Comparison of ENCODE assay signal across 1 cellular context in genomic region chr16:68448360-68448970, GRCh38.
TF ChIP-seq lines count a peak whose summit lies in the region.

Gene SMPD3, minus strand, starts transcription at chr16:68448508. Its CDS starts 76,327 bp downstream, at chr16:68372181.

TF ChIP-seq in K562, 482 proteins besides CTCF, POLR2A, EP300 and RAD21 (continued from another document and continues in another):
- peak; percentile 73 for TF ChIP-seq ZNF592 (IDR thresholded peaks at IDR 0.05)
- TF ChIP-seq CREBBP (IDR thresholded peaks at IDR 0.05; ENCODE audit: low read depth, low read length) = no peak
- TF ChIP-seq CBX2 (IDR thresholded peaks at IDR 0.05; ENCODE audit: insufficient read depth, low read length, poor library complexity, severe bottlenecking) = no peak
- TF ChIP-seq MCM5 (IDR thresholded peaks at IDR 0.05; ENCODE audit: low read depth) = no peak
- TF ChIP-seq SMARCA5 (IDR thresholded peaks at IDR 0.05) = no peak
- no peak for TF ChIP-seq ZNF165 (CRISPR knock-in tag; IDR thresholded peaks at IDR 0.05; ENCODE audit: borderline replicate concordance)
- TF ChIP-seq ZNF274 (IDR thresholded peaks at IDR 0.05; ENCODE audit: borderline replicate concordance, low read depth, low read length) = no peak
- 0 out of 2 replicates have a peak, but pooled peaks have one; percentile 42 for TF ChIP-seq SP1 (CRISPR knock-in tag; IDR thresholded peaks at IDR 0.05)
- no peak for TF ChIP-seq ZNF175 (CRISPR knock-in tag; IDR thresholded peaks at IDR 0.05; ENCODE audit: low read depth)
- peak; percentile 38; the same call in 1 of the 2 replicates for TF ChIP-seq DMBX1 (CRISPR knock-in tag; IDR thresholded peaks at IDR 0.05; ENCODE audit: borderline replicate concordance)
- peak; percentile 97 for TF ChIP-seq REST (CRISPR knock-in tag; IDR thresholded peaks at IDR 0.05; ENCODE audit: low read depth)
- peak; percentile 44; the same call in 1 of the 2 replicates for TF ChIP-seq ZBTB7A (IDR thresholded peaks at IDR 0.05; ENCODE audit: borderline replicate concordance, control insufficient read depth, low read depth, low read length)
- peak; percentile 72 for TF ChIP-seq VEZF1 (CRISPR knock-in tag; IDR thresholded peaks at IDR 0.05)
- no peak for TF ChIP-seq RERE (CRISPR knock-in tag; IDR thresholded peaks at IDR 0.05; ENCODE audit: borderline replicate concordance)
- TF ChIP-seq ZHX1 (conservative IDR thresholded peaks at IDR 0.05; ENCODE audit: low read length) = no peak
- no peak for TF ChIP-seq THRB (CRISPR knock-in tag; conservative IDR thresholded peaks at IDR 0.05)
- 0 out of 2 replicates have a peak, but pooled peaks have one; percentile 15 for TF ChIP-seq MYC (IDR thresholded peaks at IDR 0.05; ENCODE audit: low read depth, low read length)
- no peak for TF ChIP-seq MYC (CRISPR knock-in tag; IDR thresholded peaks at IDR 0.05; ENCODE audit: borderline replicate concordance, low read depth)
- no peak for TF ChIP-seq TCF3 (CRISPR knock-in tag; IDR thresholded peaks at IDR 0.05)
- no peak for TF ChIP-seq HMG20B (CRISPR knock-in tag; IDR thresholded peaks at IDR 0.05)
- TF ChIP-seq ZNF586 (CRISPR knock-in tag; conservative IDR thresholded peaks at IDR 0.05) = no peak
- TF ChIP-seq PTBP1 (IDR thresholded peaks at IDR 0.05; ENCODE audit: low read depth, low read length) = no peak
- no peak for TF ChIP-seq ZKSCAN1 (IDR thresholded peaks at IDR 0.05; ENCODE audit: low read depth, low read length)
- TF ChIP-seq BHLHE40 (IDR thresholded peaks at IDR 0.05; ENCODE audit: low read length) = no peak
- no peak for TF ChIP-seq PYGO2 (tag; IDR thresholded peaks at IDR 0.05)
- TF ChIP-seq JUND (IDR thresholded peaks at IDR 0.05; ENCODE audit: borderline replicate concordance, low read depth, low read length) = no peak
- no peak for TF ChIP-seq JUND (tag; IDR thresholded peaks at IDR 0.05; ENCODE audit: borderline replicate concordance, low read depth, low read length)
- TF ChIP-seq ILK (tag; IDR thresholded peaks at IDR 0.05; ENCODE audit: borderline replicate concordance, low read depth) = no peak
- no peak for TF ChIP-seq TFE3 (CRISPR knock-in tag; IDR thresholded peaks at IDR 0.05)
- peak in 1 of 2 experiments; percentile 38; a peak in 1 of 4 replicates for TF ChIP-seq SRF (CRISPR knock-in tag; IDR thresholded peaks at IDR 0.05)
- TF ChIP-seq ZKSCAN3 (CRISPR knock-in tag; IDR thresholded peaks at IDR 0.05) = no peak
- no peak for TF ChIP-seq HNRNPL (IDR thresholded peaks at IDR 0.05; ENCODE audit: low read depth, low read length)
- TF ChIP-seq BRD9 (IDR thresholded peaks at IDR 0.05; ENCODE audit: low read depth, partially characterized antibody) = no peak
- TF ChIP-seq KLF1 (tag; IDR thresholded peaks at IDR 0.05) = no peak
- no peak for TF ChIP-seq CBFB (CRISPR knock-in tag; IDR thresholded peaks at IDR 0.05)
- TF ChIP-seq PHF20 (IDR thresholded peaks at IDR 0.05; ENCODE audit: partially characterized antibody) = no peak
- peak; percentile 44 to 97; a peak in 3 of 4 replicates for TF ChIP-seq MAZ (CRISPR knock-in tag; conservative IDR thresholded peaks at IDR 0.05 in 1 of 2, IDR thresholded peaks at IDR 0.05 in 1 of 2)
- TF ChIP-seq CREB3L1 (IDR thresholded peaks at IDR 0.05; ENCODE audit: borderline replicate concordance, low read depth) = peak; percentile 81
- TF ChIP-seq CXXC5 (CRISPR knock-in tag; IDR thresholded peaks at IDR 0.05) = peak; percentile 71
